17 cellular contexts compared by ENCODE assay signal in genomic region chr6:108660251-108660650, GRCh38.
A peak's percentile ranks its signal among the peaks of the same experiment; 100 is the strongest.
DNase-seq lines count a peak whose midpoint lies in the region; ATAC-seq and TF ChIP-seq lines count a peak whose summit lies in the region.
"Had no signal": no experiment of that assay in that cellular context is flagged by ENCODE, and none has a peak within 500 bp of the region (broad histone marks: within the 10 kb centered on the region; RNA-seq: fewer than 3 reads in every experiment).

No MANE protein-coding gene starts in this region.

- 75 to 83% (median 75%) methylated on average over 4 of the region's 4 CpGs for WGBS in heart left ventricle, 4 donors

- no peak for ATAC-seq in heart left ventricle
- no peak for ATAC-seq in GM21619 (IDR thresholded peaks at IDR 0.05; ENCODE audit: unreplicated experiment)
- no peak for ATAC-seq in GM18867 (IDR thresholded peaks at IDR 0.05; ENCODE audit: unreplicated experiment)
- ATAC-seq: A549 had no signal

- no peaks in the 10 kb centered on the region for H3F3A ChIP-seq in neural progenitor cell (ENCODE audit: low read depth)

- H3K79me2 ChIP-seq in neural progenitor cell (ENCODE audit: low read depth): no peaks in the 10 kb centered on the region

- H3K4me1 Mint-ChIP-seq in neural progenitor cell: peaks cover 10% of the 10 kb centered on the region

- H3K9ac ChIP-seq in neural progenitor cell: no peak overlapping the region

- H3K27ac ChIP-seq in left ventricle myocardium inferior (replicated peaks) (peak overlapping the region; percentile 64), heart left ventricle (peak overlapping the region in 1 of 12 donors; percentile 12), epithelial cell of prostate (peak overlapping the region; percentile 59), neural progenitor cell (no peak overlapping the region)
- H3K27ac ChIP-seq: 22Rv1, A549, C4-2B had no signal

- H3K9me3 ChIP-seq in left ventricle myocardium inferior (replicated peaks) (no peaks in the 10 kb centered on the region), heart left ventricle (no peaks in the 10 kb centered on the region), neural progenitor cell (ENCODE audit: low read depth) (no peaks in the 10 kb centered on the region)
- H3K9me3 ChIP-seq: A549, HAP-1 had no signal

- H2AFZ ChIP-seq in neural progenitor cell (replicated peaks): no peak overlapping the region

- no peak overlapping the region for H3K4me3 Mint-ChIP-seq in neural progenitor cell
- H3K4me3 Mint-ChIP-seq: CD4-positive, alpha-beta T cell had no signal

- no peaks in the 10 kb centered on the region for H3K27me3 ChIP-seq in left ventricle myocardium inferior (ENCODE audit: low read depth)
- H3K27me3 ChIP-seq in heart left ventricle: no peaks in the 10 kb centered on the region
- no peaks in the 10 kb centered on the region for H3K27me3 ChIP-seq in neural progenitor cell

- TF ChIP-seq CTCF in left ventricle myocardium inferior (IDR thresholded peaks at IDR 0.05; ENCODE audit: borderline replicate concordance): no peak
- no peak for TF ChIP-seq CTCF in heart left ventricle (IDR thresholded peaks at IDR 0.05)
- TF ChIP-seq CTCF in foreskin fibroblast (IDR thresholded peaks at IDR 0.05; ENCODE audit: low read depth, low read length): no peak
- TF ChIP-seq CTCF in neural progenitor cell (IDR thresholded peaks at IDR 0.05): no peak

- peaks cover 8% of the 10 kb centered on the region for H4K20me1 ChIP-seq in neural progenitor cell (ENCODE audit: low read depth)

- H3K27me3 Mint-ChIP-seq in neural progenitor cell (ENCODE audit: insufficient read depth, low read depth): peaks cover 2% of the 10 kb centered on the region
- H3K27me3 Mint-ChIP-seq: CD4-positive, alpha-beta T cell had no signal

- no peak overlapping the region for H3K27ac Mint-ChIP-seq in neural progenitor cell
- H3K27ac Mint-ChIP-seq: CD4-positive, alpha-beta T cell had no signal

- H3K4me3 ChIP-seq in left ventricle myocardium inferior: no peak overlapping the region
- H3K4me3 ChIP-seq in heart left ventricle: no peak overlapping the region
- H3K4me3 ChIP-seq in foreskin fibroblast (ENCODE audit: low read depth in 1 of 2, low read length in 2 of 2): no peak overlapping the region
- H3K4me3 ChIP-seq in neural progenitor cell: no peak overlapping the region
- H3K4me3 ChIP-seq: A549, HAP-1 had no signal

- DNase-seq in left ventricle myocardium inferior (no peak), heart left ventricle (no peak), epithelial cell of prostate (ENCODE audit: low read depth, low spot score) (no peak), foreskin fibroblast (peak; percentile 19 to 51), neural progenitor cell (ENCODE audit: low spot score) (no peak)
- no peak for DNase-seq in activated CD4-positive, alpha-beta T cell treated with anti-CD3 and anti-CD28 coated beads, Interleukin-2, amount 50 U/mL, for 4 hours
- DNase-seq: AML-193; CD4-positive, alpha-beta T cell; DMS153; DMS79; GDM1 had no signal

- no peaks in the 10 kb centered on the region for H3K9me3 Mint-ChIP-seq in neural progenitor cell
- H3K9me3 Mint-ChIP-seq: CD4-positive, alpha-beta T cell had no signal

- H3K4me1 ChIP-seq in left ventricle myocardium inferior: peaks cover 81% of the 10 kb centered on the region
- peaks cover 5 to 67% (median 49%) of the 10 kb centered on the region in 12 donors for H3K4me1 ChIP-seq in heart left ventricle
- H3K4me1 ChIP-seq in neural progenitor cell: peaks cover 11% of the 10 kb centered on the region
- H3K4me1 ChIP-seq: A549, HAP-1 had no signal

- no peak overlapping the region for H3K4me2 ChIP-seq in neural progenitor cell
- H3K4me2 ChIP-seq: A549 had no signal

- intact Hi-C loops in left ventricle myocardium inferior (cut with micrococcal nuclease): no loop called here
- intact Hi-C loops in heart left ventricle (cut with DNase I): no loop called here

- no peak for TF ChIP-seq POLR2A in heart left ventricle (IDR thresholded peaks at IDR 0.05)

- H3K36me3 ChIP-seq in left ventricle myocardium inferior (peaks cover 12% of the 10 kb centered on the region), heart left ventricle (peaks cover 0 to 17% (median 11%) of the 10 kb centered on the region in 9 donors), neural progenitor cell (no peaks in the 10 kb centered on the region)

- peaks cover 9% of the 10 kb centered on the region for H3K36me3 Mint-ChIP-seq in neural progenitor cell

Comparison
In these comparisons a context has a peak if more than half of its experiments do, and no peak if none do; other contexts are left out.
1. DNase-seq: peak in foreskin fibroblast (2 of 2); none in left ventricle myocardium inferior (single experiment), heart left ventricle (0 of 5), epithelial cell of prostate (single experiment), neural progenitor cell (single experiment) and activated CD4-positive, alpha-beta T cell treated with anti-CD3 and anti-CD28 coated beads, Interleukin-2, amount 50 U/mL, for 4 hours (0 of 2).